ENCODE assay signal across 8 cellular contexts in genomic region chr12:6533653-6534157, GRCh38. TPM values are rescaled to one million over a fixed set of nuclear protein-coding genes. Genes with fewer than 3 reads are reported as not detected.
A peak's percentile ranks its signal among the peaks of the same experiment; 100 is the strongest.
DNase-seq lines count a peak whose midpoint lies in the region; ATAC-seq and TF ChIP-seq lines count a peak whose summit lies in the region.

No MANE protein-coding gene starts in this region.

- H3K27me3 ChIP-seq in BE2C = no peaks in the 10 kb centered on the region
- H3K27me3 ChIP-seq in layer of hippocampus (ENCODE audit: control insufficient read depth, insufficient read depth, low read length) = no peaks in the 10 kb centered on the region

- H3K9me3 ChIP-seq in BE2C = no peaks in the 10 kb centered on the region

- H3K36me3 ChIP-seq in BE2C = peaks cover 81% of the 10 kb centered on the region

- TF ChIP-seq CTCF in BE2C (IDR thresholded peaks at IDR 0.05; ENCODE audit: low read depth, low read length) = no peak

- H3K9me3 Mint-ChIP-seq in stimulated activated effector memory CD8-positive, alpha-beta T cell treated with anti-CD3 and anti-CD28 coated beads, Interleukin-12 subunit alpha, Interleukin-12 subunit beta, amount 100 ng/mL, for 72 hours = no peaks in the 10 kb centered on the region

- H3K36me3 Mint-ChIP-seq in stimulated activated effector memory CD8-positive, alpha-beta T cell treated with anti-CD3 and anti-CD28 coated beads, Interleukin-12 subunit alpha, Interleukin-12 subunit beta, amount 100 ng/mL, for 72 hours = peaks cover 100% of the 10 kb centered on the region

- ATAC-seq in GM18520 (IDR thresholded peaks at IDR 0.05; ENCODE audit: unreplicated experiment) (peak; percentile 7), HG03039 (IDR thresholded peaks at IDR 0.05; ENCODE audit: unreplicated experiment) (peak; percentile 29)
- peak; percentile 5 for ATAC-seq in stimulated activated effector memory CD8-positive, alpha-beta T cell treated with anti-CD3 and anti-CD28 coated beads, Interleukin-12 subunit alpha, Interleukin-12 subunit beta, amount 100 ng/mL, for 72 hours

- DNase-seq in BE2C (peak; percentile 87), NCI-H1694 treated with DMSO at 0.1 percent for 48 hours (lab: John Stamatoyannopoulos, UW) (peak; percentile 98), SW 1271 (lab: John Stamatoyannopoulos, UW) (peak; percentile 89 to 95)
- DNase-seq in stimulated activated effector memory CD8-positive, alpha-beta T cell treated with anti-CD3 and anti-CD28 coated beads, Interleukin-12 subunit alpha, Interleukin-12 subunit beta, amount 100 ng/mL, for 72 hours (ENCODE audit: low spot score in 2 of 2) = peak in 1 of 2 donors; percentile 45

- H3K4me3 Mint-ChIP-seq in stimulated activated effector memory CD8-positive, alpha-beta T cell treated with anti-CD3 and anti-CD28 coated beads, Interleukin-12 subunit alpha, Interleukin-12 subunit beta, amount 100 ng/mL, for 72 hours = peak overlapping the region; percentile 99

- H3K4me1 ChIP-seq in BE2C = peaks cover 9% of the 10 kb centered on the region

- H3K27ac ChIP-seq in cingulate gyrus (ENCODE audit: low read depth, low read length) (peak overlapping the region; percentile 98), layer of hippocampus (ENCODE audit: low read depth, low read length) (peak overlapping the region; percentile 99)

- peak overlapping the region; percentile 100 for H3K27ac Mint-ChIP-seq in stimulated activated effector memory CD8-positive, alpha-beta T cell treated with anti-CD3 and anti-CD28 coated beads, Interleukin-12 subunit alpha, Interleukin-12 subunit beta, amount 100 ng/mL, for 72 hours

- peak overlapping the region; percentile 82 for H3K4me3 ChIP-seq in BE2C (ENCODE audit: low read depth, low read length)

- peaks cover 67% of the 10 kb centered on the region for H3K4me1 Mint-ChIP-seq in stimulated activated effector memory CD8-positive, alpha-beta T cell treated with anti-CD3 and anti-CD28 coated beads, Interleukin-12 subunit alpha, Interleukin-12 subunit beta, amount 100 ng/mL, for 72 hours

RNA-seq across cellular contexts. Expression of gene GAPDH, which starts 0.6 kb away (rescaled TPM):
- polyA plus RNA-seq in BE2C (2012; ENCODE audit: insufficient read depth, insufficient read length, low read depth) = 8,477 TPM

RNA-seq across cellular contexts. Expression of gene IFFO1, which starts 22.1 kb away (rescaled TPM):
- 129 TPM for polyA plus RNA-seq in BE2C (2012; ENCODE audit: insufficient read depth, insufficient read length, low read depth)

RNA-seq across cellular contexts. Expression of gene NOP2, which starts 34.4 kb away (rescaled TPM):
- polyA plus RNA-seq in BE2C (2012; ENCODE audit: insufficient read depth, insufficient read length, low read depth) = 222 TPM

RNA-seq across cellular contexts. Expression of gene NCAPD2, which starts 39.8 kb away (rescaled TPM):
- 41.8 TPM for polyA plus RNA-seq in BE2C (2012; ENCODE audit: insufficient read depth, insufficient read length, low read depth)

RNA-seq across cellular contexts. Expression of gene MRPL51, which starts 40.6 kb away (rescaled TPM):
- 231 TPM for polyA plus RNA-seq in BE2C (2012; ENCODE audit: insufficient read depth, insufficient read length, low read depth)
